ENCODE assay signal across 8 cellular contexts in the genomic region with DNA sequence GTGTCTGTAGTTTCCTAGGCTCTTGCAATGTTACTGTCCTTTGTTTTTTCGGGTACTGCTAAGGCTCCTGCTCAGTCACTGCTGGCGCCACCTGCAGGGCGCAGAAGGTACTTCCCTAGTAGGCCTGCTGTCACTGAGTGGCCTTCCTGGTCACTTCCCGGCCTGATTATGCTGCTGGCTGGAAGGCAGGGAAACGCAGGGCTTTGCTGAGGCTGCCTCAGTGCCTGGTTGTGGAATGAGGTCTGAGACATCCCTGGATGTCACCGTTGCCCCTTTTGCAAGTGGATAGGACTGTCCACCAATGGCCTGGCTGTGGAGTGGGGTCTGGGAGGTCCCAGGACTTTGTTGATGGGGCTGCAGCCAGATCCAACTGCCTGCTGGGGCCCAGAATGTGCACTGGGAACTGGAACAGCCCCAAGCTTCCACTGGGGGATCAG. TPM values are rescaled to one million over a fixed set of nuclear protein-coding genes. Genes with fewer than 3 reads are reported as not detected.
DNase-seq lines count a peak whose midpoint lies in the region; ATAC-seq and TF ChIP-seq lines count a peak whose summit lies in the region.

No MANE protein-coding gene starts in this region.

- no peaks in the 10 kb centered on the region for H3K4me1 ChIP-seq in left ventricle myocardium inferior

- intact Hi-C loops in left ventricle myocardium inferior (cut with micrococcal nuclease) = no loop called here

- H3K27ac ChIP-seq in left ventricle myocardium inferior (replicated peaks) = no peak overlapping the region

- DNase-seq in EL = peak; percentile 75
- DNase-seq in SHP77 (lab: John Stamatoyannopoulos, UW) = peak; percentile 40 to 46
- DNase-seq in activated naive CD4-positive, alpha-beta T cell treated with Interleukin-2 at 50 U/mL for 16 hours = peak; percentile 72
- peak; percentile 58 for DNase-seq in left ventricle myocardium inferior
- peak; percentile 63 for DNase-seq in stimulated activated CD4-positive, alpha-beta T cell treated with anti-CD3 and anti-CD28 coated beads, Interleukin-1b, Interleukin-23, amount 100 ng/mL, for 48 hours
- no peak for DNase-seq in pons (ENCODE audit: low spot score)

- ATAC-seq in GM21390 (IDR thresholded peaks at IDR 0.05; ENCODE audit: unreplicated experiment) (peak; percentile 99), HG03565 (IDR thresholded peaks at IDR 0.05; ENCODE audit: unreplicated experiment) (peak; percentile 95)

- H3K4me3 ChIP-seq in left ventricle myocardium inferior = no peak overlapping the region

- H3K9me3 ChIP-seq in left ventricle myocardium inferior (replicated peaks) = no peaks in the 10 kb centered on the region

- peak; percentile 76 for TF ChIP-seq CTCF in left ventricle myocardium inferior (IDR thresholded peaks at IDR 0.05; ENCODE audit: borderline replicate concordance)

- H3K27me3 ChIP-seq in left ventricle myocardium inferior (ENCODE audit: low read depth) = no peaks in the 10 kb centered on the region

- H3K36me3 ChIP-seq in left ventricle myocardium inferior = no peaks in the 10 kb centered on the region

RNA-seq across cellular contexts. Expression of a gene that starts 13.1 kb away (rescaled TPM):
- total RNA-seq in left ventricle myocardium inferior = 0.19 TPM
